ENCODE assay signal across 8 cellular contexts in the genomic region with DNA sequence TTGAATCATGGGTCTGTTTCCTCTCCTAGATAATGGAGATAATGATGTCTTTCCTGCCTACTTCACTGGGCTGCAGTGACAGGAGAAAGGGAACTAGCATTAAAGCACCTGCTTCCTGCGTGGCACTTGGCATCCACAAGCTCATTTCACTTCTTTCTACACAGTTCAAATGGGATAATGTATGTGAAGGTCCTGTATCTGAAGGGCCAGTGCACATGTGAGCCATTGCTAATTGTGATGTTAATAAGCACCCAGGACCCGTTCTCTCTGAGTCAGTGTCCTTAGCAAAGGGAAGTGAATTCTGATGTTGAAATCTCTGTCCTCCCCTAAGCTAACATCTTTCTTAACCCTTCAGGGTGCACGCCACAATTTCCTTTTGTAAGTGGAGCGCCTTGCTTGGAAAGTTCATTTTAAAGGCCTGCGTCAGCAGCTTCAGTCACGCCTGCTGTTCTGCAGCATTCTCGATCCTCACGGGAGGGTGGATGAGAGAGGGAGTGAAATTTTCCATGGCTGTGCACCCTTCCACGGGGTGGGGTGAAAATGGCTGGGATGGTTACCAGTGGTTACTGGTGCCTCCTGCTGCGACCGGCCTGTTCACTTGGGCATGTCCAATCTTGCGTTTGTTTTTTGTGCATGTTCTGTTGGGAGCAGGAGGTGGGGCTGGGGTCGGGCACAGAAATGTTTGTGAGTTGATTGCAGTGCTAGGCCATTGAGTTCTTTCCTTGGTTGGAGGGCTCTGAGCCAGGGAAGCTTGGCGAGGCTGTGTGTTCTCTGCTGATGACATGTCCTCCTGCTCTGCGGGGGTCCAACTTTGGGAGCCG. TPM values are rescaled to one million over a fixed set of nuclear protein-coding genes. Genes with fewer than 3 reads are reported as not detected.
A peak's percentile ranks its signal among the peaks of the same experiment; 100 is the strongest.
DNase-seq lines count a peak whose midpoint lies in the region; ATAC-seq and TF ChIP-seq lines count a peak whose summit lies in the region.

No MANE protein-coding gene starts in this region.

- dilution Hi-C loops in IMR-90 (cut with HindIII; ENCODE audit: low sequenced_read_pairs, unreplicated experiment) = no loop called here

- H3K4me2 ChIP-seq in IMR-90 (ENCODE audit: low read depth, low read length) (peak overlapping the region; percentile 41), hepatocyte (peak overlapping the region; percentile 34)

- peak overlapping the region; percentile 81 for H2AK9ac ChIP-seq in IMR-90 (replicated peaks; ENCODE audit: low read depth, low read length, poor library complexity)

- H3K4ac ChIP-seq in IMR-90 (ENCODE audit: low read depth, low read length) = peak overlapping the region; percentile 81

- H3K4me3 ChIP-seq in ACC112 (ENCODE audit: low read depth, low read length) (peak overlapping the region; percentile 3; the same call in 1 of the 2 replicates), IMR-90 (ENCODE audit: insufficient read depth, low read depth, low read length) (no peak overlapping the region), adipocyte (ENCODE audit: low read length) (peak overlapping the region; percentile 57), hepatocyte (no peak overlapping the region), skin epidermis (no peak overlapping the region)

- peaks cover 44 to 88% of the 10 kb centered on the region in 2 experiments for H3K79me1 ChIP-seq in IMR-90 (ENCODE audit: low read depth in 1 of 2, low read length in 2 of 2)

- H3K56ac ChIP-seq in IMR-90 (ENCODE audit: extremely low read depth, insufficient read depth, low read length) = no peak overlapping the region; the same call in 1 of the 2 replicates

- no TSS peak for BruUV-seq in IMR-90 (replicated peaks; lab: Mats Ljungman, UMichigan)

- H3K9ac ChIP-seq in IMR-90 (ENCODE audit: low read depth, low read length) = no peak overlapping the region
- H3K9ac ChIP-seq in adipocyte (ENCODE audit: low read length) = peak overlapping the region; percentile 82

- H4K91ac ChIP-seq in IMR-90 (ENCODE audit: insufficient read depth, low read depth, low read length) = peak overlapping the region; percentile 16; the same call in 1 of the 2 replicates

- no peak for TF ChIP-seq CTCF in IMR-90 (conservative IDR thresholded peaks at IDR 0.05; ENCODE audit: low read depth, low read length)
- no peak for TF ChIP-seq CTCF in hepatocyte (IDR thresholded peaks at IDR 0.05; ENCODE audit: poor library complexity)

- H3K9me3 ChIP-seq in IMR-90 (ENCODE audit: control insufficient read depth, insufficient read depth, low read length) = no peaks in the 10 kb centered on the region
- H3K9me3 ChIP-seq in adipocyte (ENCODE audit: control insufficient read depth, low read length) = no peaks in the 10 kb centered on the region
- no peaks in the 10 kb centered on the region for H3K9me3 ChIP-seq in hepatocyte (ENCODE audit: low read depth)

- in situ Hi-C loops in IMR-90 (cut with MboI; ENCODE audit: low sequenced_read_pairs) = no loop called here

- H3K23ac ChIP-seq in IMR-90 (ENCODE audit: low read depth, low read length) = peak overlapping the region; percentile 66

- peak; percentile 68 for ATAC-seq in IMR-90 (ENCODE audit: low read depth)
- no peak for ATAC-seq in GM18867 (IDR thresholded peaks at IDR 0.05; ENCODE audit: unreplicated experiment)
- ATAC-seq in HG03025 (IDR thresholded peaks at IDR 0.05; ENCODE audit: low FRiP score, unreplicated experiment) = no peak
- no peak for ATAC-seq in HG03095 (IDR thresholded peaks at IDR 0.05; ENCODE audit: unreplicated experiment)

- 40% methylated on average over 1 of the region's 16 CpGs; no CpG with 5 or more reads in 1 of the 2 experiments for WGBS in IMR-90 (ENCODE audit: extremely low coverage in 2 of 2, insufficient read length in 1 of 2), 2 experiments
- WGBS in hepatocyte (ENCODE audit: low lambda C conversion rate, missing lambda C conversion rate) = 63% methylated on average over 16 of the region's 16 CpGs

- H2AFZ ChIP-seq in ACC112 (ENCODE audit: low read length, unreplicated experiment) = no peak overlapping the region
- H2AFZ ChIP-seq in IMR-90 (replicated peaks; ENCODE audit: low read length, poor library complexity) = peak overlapping the region; percentile 61
- H2AFZ ChIP-seq in hepatocyte = no peak overlapping the region

- peaks cover 62% of the 10 kb centered on the region for H3K4me1 ChIP-seq in ACC112 (ENCODE audit: control insufficient read depth, insufficient read depth, low read length, unreplicated experiment)
- peaks cover 28% of the 10 kb centered on the region for H3K4me1 ChIP-seq in IMR-90 (ENCODE audit: control insufficient read depth, insufficient read depth, low read length)
- H3K4me1 ChIP-seq in adipocyte (ENCODE audit: control insufficient read depth, insufficient read depth, low read length) = peaks cover 68% of the 10 kb centered on the region
- H3K4me1 ChIP-seq in hepatocyte (ENCODE audit: insufficient read depth) = peaks cover 42% of the 10 kb centered on the region

- H2BK120ac ChIP-seq in IMR-90 (ENCODE audit: low read depth, low read length) = peak overlapping the region; percentile 61

- no peak overlapping the region for H4K5ac ChIP-seq in IMR-90 (ENCODE audit: low read depth, low read length)

- H3K27ac ChIP-seq in ACC112 (ENCODE audit: low read depth, low read length) (peak overlapping the region; percentile 54), IMR-90 (ENCODE audit: insufficient read depth, low read length) (peak overlapping the region; percentile 61), hepatocyte (peak overlapping the region; percentile 60), skin epidermis (peak overlapping the region in 20 of 21 experiments; percentile 14 to 85 (median 70))

- no peaks in the 10 kb centered on the region for H3K9me2 ChIP-seq in hepatocyte (replicated peaks; ENCODE audit: insufficient read depth)

- peaks cover 3% of the 10 kb centered on the region; the same call in 1 of the 2 replicates for H3K36me3 ChIP-seq in ACC112 (ENCODE audit: insufficient read depth, low read length)
- no peaks in the 10 kb centered on the region; the same call in 1 of the 2 replicates for H3K36me3 ChIP-seq in IMR-90 (ENCODE audit: control insufficient read depth, insufficient read depth, low read length)
- no peaks in the 10 kb centered on the region for H3K36me3 ChIP-seq in adipocyte (ENCODE audit: control insufficient read depth, insufficient read depth, low read length, severe bottlenecking)
- H3K36me3 ChIP-seq in hepatocyte (replicated peaks; ENCODE audit: insufficient read depth, low read depth) = no peaks in the 10 kb centered on the region

- H4K8ac ChIP-seq in IMR-90 (ENCODE audit: low read depth in 2 of 2, low read length in 2 of 2) = peak overlapping the region; percentile 7 to 65; a peak in 3 of 4 replicates

- peaks cover 86% of the 10 kb centered on the region for H3K79me2 ChIP-seq in ACC112 (ENCODE audit: control insufficient read depth, insufficient read depth, low read length, unreplicated experiment)
- H3K79me2 ChIP-seq in hepatocyte = peaks cover 73% of the 10 kb centered on the region

- CTCF ChIA-PET in IMR-90 (lab: Yijun Ruan, JAX) = no interaction called here

- POLR2A ChIA-PET in IMR-90 (lab: Charles Lee; ENCODE audit: unreplicated experiment) = no interaction called here

- peak overlapping the region; percentile 70; the same call in 1 of the 2 replicates for H2BK20ac ChIP-seq in IMR-90 (ENCODE audit: low read depth, low read length)

- DNase-seq in IMR-90 (peak; percentile 86), adipocyte (ENCODE audit: low read depth) (peak; percentile 46), hepatocyte (ENCODE audit: low spot score) (peak; percentile 57)

- H3K9me1 ChIP-seq in IMR-90 (ENCODE audit: insufficient read depth, low read length) = peaks cover 49% of the 10 kb centered on the region

- H3K18ac ChIP-seq in IMR-90 (ENCODE audit: low read depth, low read length) = no peak overlapping the region

- TF ChIP-seq RAD21 in IMR-90 (IDR thresholded peaks at IDR 0.05; ENCODE audit: low read length) = no peak

- intact Hi-C loops in IMR-90 (cut with micrococcal nuclease) = no loop called here

- H2BK15ac ChIP-seq in IMR-90 (ENCODE audit: low read depth, low read length) = peak overlapping the region; percentile 5; the same call in 1 of the 3 replicates

- H2AK5ac ChIP-seq in IMR-90 (ENCODE audit: low read depth, low read length) = peak overlapping the region; percentile 73; the same call in 1 of the 2 replicates

- H2BK5ac ChIP-seq in IMR-90 (ENCODE audit: low read depth, low read length, poor library complexity, severe bottlenecking) = peak overlapping the region; percentile 54

- no peak for TF ChIP-seq POLR2A in IMR-90 (IDR thresholded peaks at IDR 0.05; ENCODE audit: low read depth, low read length)

- no peaks in the 10 kb centered on the region for H3K27me3 ChIP-seq in ACC112 (ENCODE audit: insufficient read depth, low read length)
- no peaks in the 10 kb centered on the region for H3K27me3 ChIP-seq in IMR-90 (ENCODE audit: control insufficient read depth, insufficient read depth, low read length)
- H3K27me3 ChIP-seq in adipocyte (replicated peaks; ENCODE audit: control insufficient read depth, insufficient read depth, low read length) = no peaks in the 10 kb centered on the region
- no peaks in the 10 kb centered on the region for H3K27me3 ChIP-seq in hepatocyte

- H4K20me1 ChIP-seq in IMR-90 (ENCODE audit: insufficient read depth, low read length) (peaks cover 83% of the 10 kb centered on the region), hepatocyte (ENCODE audit: insufficient read depth, poor library complexity, severe bottlenecking) (no peaks in the 10 kb centered on the region)

- H3K14ac ChIP-seq in IMR-90 (replicated peaks; ENCODE audit: low read depth, low read length) = peak overlapping the region; percentile 64

TF ChIP-seq in IMR-90, 13 proteins besides CTCF, POLR2A, EP300 and RAD21:
- TF ChIP-seq CEBPB (IDR thresholded peaks at IDR 0.05; ENCODE audit: low read depth, low read length) = peak; percentile 75; the same call in 1 of the 2 replicates
- no peak for TF ChIP-seq NFE2L2 (IDR thresholded peaks at IDR 0.05; ENCODE audit: low read depth, low read length)
- peak; percentile 48; the same call in 1 of the 2 replicates for TF ChIP-seq BHLHE40 (IDR thresholded peaks at IDR 0.05; ENCODE audit: low read depth, low read length)

RNA-seq across cellular contexts. Expression of gene HK1, which starts 59.2 kb away (rescaled TPM):
- 90.5 and 107 TPM in 2 replicates for total RNA-seq in IMR-90 (2012; rRNA removed)
- 47.7 and 53.7 TPM in 2 replicates for polyA plus RNA-seq in IMR-90 (2012; rRNA removed)
- 31.0 and 34.7 TPM in 2 replicates for polyA plus RNA-seq in IMR-90 (2012; cell fraction: cytosol; rRNA removed)
- 30.4 and 36.1 TPM in 2 replicates for polyA plus RNA-seq in IMR-90 (2012; cell fraction: nucleus; rRNA removed; ENCODE audit: low replicate concordance)
- 24.3 and 31.1 TPM in 2 replicates for total RNA-seq in hepatocyte
- 42.5 and 55.4 TPM in 2 replicates for polyA plus RNA-seq in hepatocyte

Comparison
In these comparisons a context has a peak if more than half of its experiments do, and no peak if none do; other contexts are left out.
1. H3K4me3 ChIP-seq: peak in ACC112 (single experiment) and adipocyte (single experiment); none in IMR-90 (single experiment), hepatocyte (single experiment) and skin epidermis (0 of 7).
2. Peak in every context shown above with its lines, with median percentiles within 50 percentile points of each other: H3K27ac ChIP-seq and DNase-seq.